Comparison of ENCODE assay signal across 8 cellular contexts in genomic region chr5:179820483-179821297, GRCh38. TPM values are rescaled to one million over a fixed set of nuclear protein-coding genes. Genes with fewer than 3 reads are reported as not detected.
DNase-seq lines count a peak whose midpoint lies in the region; ATAC-seq and TF ChIP-seq lines count a peak whose summit lies in the region.

TSS of gene SQSTM1 (plus strand) at chr5:179820905. CDS start at chr5:179820937, 32 bp downstream.

- peaks cover 29 to 66% (median 48%) of the 10 kb centered on the region in 4 donors for H3K4me1 Mint-ChIP-seq in CD4-positive, alpha-beta memory T cell
- peaks cover 50% of the 10 kb centered on the region for H3K4me1 Mint-ChIP-seq in activated T-cell treated with anti-CD3 and anti-CD28 coated beads, Interleukin-2, amount 50 U/mL, for 72 hours (ENCODE audit: low read depth)

- BruUV-seq in PC-3 (replicated peaks; lab: Mats Ljungman, UMichigan) = no TSS peak

- no peak for TF ChIP-seq EP300 in esophagus muscularis mucosa (IDR thresholded peaks at IDR 0.05)

- peaks cover 17 to 41% of the 10 kb centered on the region in 2 donors for H3K36me3 Mint-ChIP-seq in CD4-positive, alpha-beta memory T cell
- peaks cover 13% of the 10 kb centered on the region in 2 donors for H3K36me3 Mint-ChIP-seq in activated T-cell treated with anti-CD3 and anti-CD28 coated beads, Interleukin-2, amount 50 U/mL, for 72 hours (ENCODE audit: insufficient read depth in 2 of 2)

- no peaks in the 10 kb centered on the region for H3K9me2 ChIP-seq in PC-3 (replicated peaks; ENCODE audit: low read length)

- H3K36me3 ChIP-seq in CD4-positive, alpha-beta memory T cell (ENCODE audit: insufficient read depth, low read length) = peaks cover 34% of the 10 kb centered on the region
- peaks cover 23% of the 10 kb centered on the region for H3K36me3 ChIP-seq in PC-3 (ENCODE audit: low read depth, low read length)
- H3K36me3 ChIP-seq in esophagus muscularis mucosa = peaks cover 24 to 39% (median 34%) of the 10 kb centered on the region in 4 donors
- peaks cover 38% of the 10 kb centered on the region for H3K36me3 ChIP-seq in muscle layer of colon (ENCODE audit: insufficient read depth, low read length)

- H3K4me3 ChIP-seq in CD4-positive, alpha-beta memory T cell (ENCODE audit: low read length in 2 of 2) = peak within 1 kb of the TSS; percentile 50 to 83
- H3K4me3 ChIP-seq in PC-3 (ENCODE audit: low read length) = peak within 1 kb of the TSS; percentile 93
- H3K4me3 ChIP-seq in esophagus muscularis mucosa = peak within 1 kb of the TSS; percentile 93 to 100 (median 96)
- H3K4me3 ChIP-seq in muscle layer of colon (ENCODE audit: low read depth in 1 of 2, low read length in 2 of 2) = peak within 1 kb of the TSS; percentile 76 to 98

- peak within 1 kb of the TSS; percentile 96 to 99 (median 97) for H3K27ac Mint-ChIP-seq in CD4-positive, alpha-beta memory T cell
- H3K27ac Mint-ChIP-seq in activated T-cell treated with anti-CD3 and anti-CD28 coated beads, Interleukin-2, amount 50 U/mL, for 72 hours = peak within 1 kb of the TSS; percentile 97

- H3K4me2 ChIP-seq in PC-3 (ENCODE audit: low read length) = peak within 1 kb of the TSS; percentile 89

- peaks cover 55% of the 10 kb centered on the region for H3K79me2 ChIP-seq in PC-3 (ENCODE audit: low read length)

- no peaks in the 10 kb centered on the region for H3K27me3 ChIP-seq in CD4-positive, alpha-beta memory T cell (ENCODE audit: insufficient read depth, low read length)
- no peaks in the 10 kb centered on the region for H3K27me3 ChIP-seq in PC-3 (ENCODE audit: low read length)
- H3K27me3 ChIP-seq in esophagus muscularis mucosa = no peaks in the 10 kb centered on the region
- H3K27me3 ChIP-seq in muscle layer of colon (ENCODE audit: control insufficient read depth in 1 of 2, insufficient read depth in 2 of 2, low read length in 2 of 2) = no peaks in the 10 kb centered on the region

- ATAC-seq in GM19372 (IDR thresholded peaks at IDR 0.05; ENCODE audit: low read depth, unreplicated experiment) (peak; percentile 39), HG03469 (IDR thresholded peaks at IDR 0.05; ENCODE audit: unreplicated experiment) (peak; percentile 33), PC-3 (peak; percentile 29)
- ATAC-seq in activated T-cell treated with anti-CD3 and anti-CD28 coated beads, Interleukin-2, amount 50 U/mL, for 72 hours (replicated peaks in 1 of 2) = peak; percentile 54 to 56

- peak within 1 kb of the TSS; percentile 93 to 98 (median 96) for H3K4me3 Mint-ChIP-seq in CD4-positive, alpha-beta memory T cell
- peak within 1 kb of the TSS; percentile 88 to 93 for H3K4me3 Mint-ChIP-seq in activated T-cell treated with anti-CD3 and anti-CD28 coated beads, Interleukin-2, amount 50 U/mL, for 72 hours

- H3K9me3 Mint-ChIP-seq in CD4-positive, alpha-beta memory T cell = peaks cover 0 to 5% (median 0%) of the 10 kb centered on the region in 8 donors
- H3K9me3 Mint-ChIP-seq in activated T-cell treated with anti-CD3 and anti-CD28 coated beads, Interleukin-2, amount 50 U/mL, for 72 hours = no peaks in the 10 kb centered on the region

- H3K9ac ChIP-seq in PC-3 (ENCODE audit: low read length) (peak within 1 kb of the TSS; percentile 94), muscle layer of colon (ENCODE audit: low read length) (peak within 1 kb of the TSS; percentile 86)

- peak; percentile 93 for TF ChIP-seq POLR2A in esophagus muscularis mucosa (IDR thresholded peaks at IDR 0.05; ENCODE audit: low read depth)

- TF ChIP-seq CTCF in PC-3 (conservative IDR thresholded peaks at IDR 0.05; ENCODE audit: low read depth, low read length) (no peak), esophagus muscularis mucosa (IDR thresholded peaks at IDR 0.05) (no peak)

- CTCF ChIA-PET in CD4-positive, alpha-beta memory T cell (lab: Charles Lee; ENCODE audit: partially characterized antibody) = interaction anchor here (1.0 to 2.1 kb wide), 3 partner anchors 14 to 25 kb away, joined by 3 to 15 read pairs (median 4); no protein-coding TSS in a partner anchor
- CTCF ChIA-PET in PC-3 (lab: Charles Lee) = no interaction called here

- no peaks in the 10 kb centered on the region for H3F3A ChIP-seq in PC-3 (ENCODE audit: low read length, unreplicated experiment)

- no peaks in the 10 kb centered on the region for H3K9me3 ChIP-seq in CD4-positive, alpha-beta memory T cell (ENCODE audit: control insufficient read depth in 1 of 2, low read length in 2 of 2)
- no peaks in the 10 kb centered on the region for H3K9me3 ChIP-seq in PC-3 (ENCODE audit: low read length)
- H3K9me3 ChIP-seq in esophagus muscularis mucosa = no peaks in the 10 kb centered on the region
- H3K9me3 ChIP-seq in muscle layer of colon (ENCODE audit: low read length) = no peaks in the 10 kb centered on the region

- peaks cover 0 to 2% of the 10 kb centered on the region in 2 donors for H3K27me3 Mint-ChIP-seq in CD4-positive, alpha-beta memory T cell
- H3K27me3 Mint-ChIP-seq in activated T-cell treated with anti-CD3 and anti-CD28 coated beads, Interleukin-2, amount 50 U/mL, for 72 hours (ENCODE audit: low read depth) = no peaks in the 10 kb centered on the region

- DNase-seq in CD4-positive, alpha-beta memory T cell = peak; percentile 76 to 85 (median 81)
- DNase-seq in PC-3 (peak; percentile 75), esophagus muscularis mucosa (ENCODE audit: extremely low spot score) (peak; percentile 93)
- peak; percentile 85 to 92 for DNase-seq in activated T-cell treated with anti-CD3 and anti-CD28 coated beads, Interleukin-2, amount 50 U/mL, for 72 hours
- DNase-seq in stimulated activated CD8-positive, alpha-beta memory T cell treated with anti-CD3 and anti-CD28 coated beads, Interleukin-7, amount 100 ng/mL, for 24 hours (ENCODE audit: low read depth) = peak; percentile 58

- peak within 1 kb of the TSS; percentile 99 for H3K27ac ChIP-seq in CD4-positive, alpha-beta memory T cell (ENCODE audit: low read depth, low read length)
- H3K27ac ChIP-seq in PC-3 (ENCODE audit: low read length) (peak within 1 kb of the TSS; percentile 96), esophagus muscularis mucosa (replicated peaks in 1 of 4) (peak within 1 kb of the TSS; percentile 99 to 100 (median 100)), muscle layer of colon (ENCODE audit: low read depth, low read length) (peak within 1 kb of the TSS; percentile 100)

- POLR2A ChIA-PET in CD4-positive, alpha-beta memory T cell (lab: Charles Lee; ENCODE audit: partially characterized antibody) = interaction anchor here (0.6 to 7.5 kb wide), 18 partner anchors 10 to 261 kb away, joined by 3 to 159 read pairs (median 9); partner anchors contain the start of genes HNRNPH1, LTC4S, MAML1 and MGAT4B
- POLR2A ChIA-PET in PC-3 (lab: Charles Lee; ENCODE audit: unreplicated experiment) = interaction anchor here (0.6 to 0.9 kb wide), 2 partner anchors 9 to 88 kb away, joined by 3 to 5 read pairs; no protein-coding TSS in a partner anchor

- H3K4me1 ChIP-seq in CD4-positive, alpha-beta memory T cell (ENCODE audit: insufficient read depth, low read length) = peaks cover 52% of the 10 kb centered on the region
- peaks cover 41% of the 10 kb centered on the region for H3K4me1 ChIP-seq in PC-3 (ENCODE audit: insufficient read depth, low read length)
- peaks cover 62 to 84% (median 83%) of the 10 kb centered on the region in 4 donors for H3K4me1 ChIP-seq in esophagus muscularis mucosa
- peaks cover 63% of the 10 kb centered on the region for H3K4me1 ChIP-seq in muscle layer of colon (ENCODE audit: insufficient read depth, low read length)

- intact Hi-C loops in CD4-positive, alpha-beta memory T cell (cut with micrococcal nuclease) = loop anchor here (1.0 to 2.0 kb wide), 4 partner anchors 14 to 122 kb away; partner anchors contain the start of genes CANX, MAML1, MGAT4B and MRNIP
- intact Hi-C loops in PC-3 (cut with micrococcal nuclease) (loop anchor here (2.0 kb wide), 1 partner anchor 58 kb away; no protein-coding TSS in a partner anchor), esophagus muscularis mucosa (cut with DNase I) (loop anchor here (5.0 kb wide), 1 partner anchor 37 kb away; the partner anchor contains the start of gene MRNIP)

- 0% methylated on average over 16 of the region's 81 CpGs for WGBS in esophagus muscularis mucosa

- H2AFZ ChIP-seq in PC-3 (ENCODE audit: low read length) = peak within 1 kb of the TSS; percentile 55; the same call in 1 of the 2 replicates

- H4K20me1 ChIP-seq in PC-3 (ENCODE audit: low read length) = peaks cover 48% of the 10 kb centered on the region

RNA-seq across cellular contexts. Expression of gene SQSTM1, which starts in this region (rescaled TPM):
- total RNA-seq in CD4-positive, alpha-beta memory T cell = 100 to 1,000 TPM; 300 to 303 TPM
- 100 to 1,000 TPM; 188 to 212 TPM for polyA plus RNA-seq in CD4-positive, alpha-beta memory T cell
- 253 and 341 TPM in 2 replicates for total RNA-seq in PC-3 (2014; rRNA removed)
- 100 to 1,000 TPM; 213 to 226 TPM for total RNA-seq in activated T-cell treated with anti-CD3 and anti-CD28 coated beads, Interleukin-2, amount 50 U/mL, for 72 hours
- 100 to 1,000 TPM; 333 to 453 (median 392) TPM for total RNA-seq in esophagus muscularis mucosa

Comparison
In these comparisons a context has a peak if more than half of its experiments do, and no peak if none do; other contexts are left out.
1. Peak in every context shown above with its lines: DNase-seq, ATAC-seq, H3K4me3 ChIP-seq and H3K27ac ChIP-seq.